Comparison of ENCODE assay signal across 1 cellular context in the genomic region with DNA sequence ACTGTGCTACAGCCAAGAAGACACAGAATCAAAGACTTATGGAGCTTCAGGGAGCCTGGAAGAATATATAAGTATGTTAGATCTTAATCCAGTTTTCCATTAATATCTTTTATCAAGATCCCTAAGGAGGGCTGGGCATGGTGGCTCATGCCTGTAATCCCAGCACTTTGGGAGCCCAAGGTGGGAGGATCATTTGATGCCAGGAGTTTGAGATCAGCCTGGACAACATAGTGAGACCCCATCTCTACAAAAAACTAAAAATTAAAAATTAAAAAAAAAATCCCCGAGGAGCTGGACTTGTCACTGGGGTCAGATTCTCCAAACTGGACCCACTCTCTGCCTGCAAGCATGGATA.
TF ChIP-seq lines count a peak whose summit lies in the region.

No MANE protein-coding gene starts in this region.

TF ChIP-seq in K562, 482 proteins besides CTCF, POLR2A, EP300 and RAD21 (continued from another document):
- no peak for TF ChIP-seq TRIM25 (IDR thresholded peaks at IDR 0.05; ENCODE audit: borderline replicate concordance)
- no peak for TF ChIP-seq NCOR1 (IDR thresholded peaks at IDR 0.05)
- no peak for TF ChIP-seq PHB2 (IDR thresholded peaks at IDR 0.05; ENCODE audit: low read depth)
- no peak for TF ChIP-seq ZNF324 (CRISPR knock-in tag; IDR thresholded peaks at IDR 0.05)
- no peak for TF ChIP-seq CHD2 (IDR thresholded peaks at IDR 0.05; ENCODE audit: low read depth, low read length)
- no peak for TF ChIP-seq TRIM28 (IDR thresholded peaks at IDR 0.05)
- no peak for TF ChIP-seq HNRNPK (IDR thresholded peaks at IDR 0.05; ENCODE audit: low read depth, low read length, poor library complexity, severe bottlenecking)
- 0 out of 2 replicates have a peak, but pooled peaks have one; percentile 7 for TF ChIP-seq GATA2 (CRISPR knock-in tag; IDR thresholded peaks at IDR 0.05)
- TF ChIP-seq NCOA1 (IDR thresholded peaks at IDR 0.05; ENCODE audit: low read depth), result no peak
- no peak for TF ChIP-seq ZNF146 (CRISPR knock-in tag; IDR thresholded peaks at IDR 0.05; ENCODE audit: unreplicated experiment)
- 0 out of 2 replicates have a peak, but pooled peaks have one; percentile 4 for TF ChIP-seq FOSL1 (tag; conservative IDR thresholded peaks at IDR 0.05)
- no peak for TF ChIP-seq BRF1 (IDR thresholded peaks at IDR 0.05; ENCODE audit: borderline replicate concordance, extremely low read depth, insufficient read length)
- no peak for TF ChIP-seq CHD1 (IDR thresholded peaks at IDR 0.05; ENCODE audit: low read length)
- TF ChIP-seq BRCA1 (IDR thresholded peaks at IDR 0.05), result no peak
- TF ChIP-seq BRCA1 (CRISPR knock-in tag; IDR thresholded peaks at IDR 0.05), result no peak
- no peak for TF ChIP-seq FUS (optimal IDR thresholded peaks at IDR 0.05; ENCODE audit: low read depth, low read length)
- TF ChIP-seq ELF2 (CRISPR knock-in tag; IDR thresholded peaks at IDR 0.05), result no peak
- no peak for TF ChIP-seq POLR3A (IDR thresholded peaks at IDR 0.05; ENCODE audit: borderline replicate concordance, extremely low read depth, insufficient read depth, insufficient read length)
- no peak for TF ChIP-seq MTA1 (IDR thresholded peaks at IDR 0.05; ENCODE audit: borderline replicate concordance)
- no peak for TF ChIP-seq POLR2H (tag; IDR thresholded peaks at IDR 0.05; ENCODE audit: low read depth)
- TF ChIP-seq, protein P1, sequence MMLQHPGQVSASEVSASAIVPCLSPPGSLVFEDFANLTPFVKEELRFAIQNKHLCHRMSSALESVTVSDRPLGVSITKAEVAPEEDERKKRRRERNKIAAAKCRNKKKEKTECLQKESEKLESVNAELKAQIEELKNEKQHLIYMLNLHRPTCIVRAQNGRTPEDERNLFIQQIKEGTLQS (IDR thresholded peaks at IDR 0.05), result no peak; the same call in 1 of the 2 replicates
- TF ChIP-seq, protein P1 (CRISPR knock-in tag; conservative IDR thresholded peaks at IDR 0.05), result no peak
- no peak for TF ChIP-seq KLF1 (tag; IDR thresholded peaks at IDR 0.05)
- TF ChIP-seq PCBP2 (IDR thresholded peaks at IDR 0.05; ENCODE audit: low read depth, low read length, poor library complexity, severe bottlenecking), result no peak
- TF ChIP-seq ZNF518B (CRISPR knock-in tag; IDR thresholded peaks at IDR 0.05), result no peak
- TF ChIP-seq ZNF121 (CRISPR knock-in tag; conservative IDR thresholded peaks at IDR 0.05), result peak; percentile 97
TF ChIP-seq in K562: peak in this region for 17.
